Comparison of ENCODE assay signal across 30 cellular contexts in the genomic region with DNA sequence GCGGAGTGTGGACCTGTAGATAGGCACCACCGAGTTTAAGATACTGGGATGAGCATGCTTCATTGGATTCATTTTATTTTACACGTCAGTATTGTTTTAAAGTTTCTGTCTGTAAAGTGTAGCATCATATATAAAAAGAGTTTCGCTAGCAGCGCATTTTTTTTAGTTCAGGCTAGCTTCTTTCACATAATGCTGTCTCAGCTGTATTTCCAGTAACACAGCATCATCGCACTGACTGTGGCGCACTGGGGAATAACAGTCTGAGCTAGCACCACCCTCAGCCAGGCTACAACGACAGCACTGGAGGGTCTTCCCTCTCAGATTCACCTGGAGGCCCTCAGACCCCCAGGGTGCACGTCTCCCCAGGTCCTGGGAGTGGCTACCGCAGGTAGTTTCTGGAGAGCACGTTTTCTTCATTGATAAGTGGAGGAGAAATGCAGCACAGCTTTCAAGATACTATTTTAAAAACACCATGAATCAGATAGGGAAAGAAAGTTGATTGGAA. TPM values are rescaled to one million over a fixed set of nuclear protein-coding genes. Genes with fewer than 3 reads are reported as not detected.
DNase-seq lines count a peak whose midpoint lies in the region; ATAC-seq, FAIRE-seq and TF ChIP-seq lines count a peak whose summit lies in the region.
"Had no signal": no experiment of that assay in that cellular context is flagged by ENCODE, and none has a peak within 500 bp of the region (broad histone marks: within the 10 kb centered on the region; RNA-seq: fewer than 3 reads in every experiment).

No MANE protein-coding gene starts in this region.

- in situ Hi-C loops in mammary epithelial cell (cut with MboI; ENCODE audit: low sequenced_read_pairs in 2 of 2) = no loop called here

- no peak overlapping the region for H3K27ac Mint-ChIP-seq in HFFc6
- H3K27ac Mint-ChIP-seq: activated naive CD8-positive, alpha-beta T cell treated with anti-CD3 and anti-CD28 coated beads, Interleukin-2, amount 50 U/mL, for 24 hours; immature natural killer cell; progenitor cell of endocrine pancreas; stimulated activated naive B cell treated with anti-CD40 and anti-IgM and Interleukin-4, amounts not matched to agents 10 μg/mL and 1 μg/mL and 100 μg/mL, for 72 hours; T-helper 17 cell had no signal

- H3K36me3 ChIP-seq in breast epithelium (no peaks in the 10 kb centered on the region), mammary epithelial cell (ENCODE audit: insufficient read depth, low read length) (peaks cover 4% of the 10 kb centered on the region), skeletal muscle tissue (ENCODE audit: control insufficient read depth in 3 of 3, insufficient read depth in 3 of 3, low read length in 3 of 3) (peaks cover 51 to 69% (median 60%) of the 10 kb centered on the region in 3 donors)
- H3K36me3 ChIP-seq: left lung had no signal

- no peaks in the 10 kb centered on the region; the same call in 1 of the 2 replicates for H3K27me3 Mint-ChIP-seq in HFFc6 (ENCODE audit: insufficient read depth)
- H3K27me3 Mint-ChIP-seq: activated naive CD8-positive, alpha-beta T cell treated with anti-CD3 and anti-CD28 coated beads, Interleukin-2, amount 50 U/mL, for 24 hours; central memory CD8-positive, alpha-beta T cell; naive thymus-derived CD4-positive, alpha-beta T cell; progenitor cell of endocrine pancreas; stimulated activated naive B cell treated with anti-CD40 and anti-IgM and Interleukin-4, amounts not matched to agents 10 μg/mL and 1 μg/mL and 100 μg/mL, for 72 hours had no signal

- peaks cover 19% of the 10 kb centered on the region for H3K36me3 Mint-ChIP-seq in HFFc6 (ENCODE audit: low read depth)
- H3K36me3 Mint-ChIP-seq: immature natural killer cell; naive thymus-derived CD4-positive, alpha-beta T cell; stimulated activated naive B cell treated with anti-CD40 and anti-IgM and Interleukin-4, amounts not matched to agents 10 μg/mL and 1 μg/mL and 100 μg/mL, for 72 hours had no signal

- no peak for FAIRE-seq in HTR-8/SVneo (lab: Jason Lieb, UNC)
- FAIRE-seq: TTC549 had no signal

- TF ChIP-seq CTCF in breast epithelium (IDR thresholded peaks at IDR 0.05) (no peak), mammary epithelial cell (conservative IDR thresholded peaks at IDR 0.05 in 1 of 2, IDR thresholded peaks at IDR 0.05 in 1 of 2; ENCODE audit: extremely low read depth in 1 of 2, insufficient read depth in 1 of 2, low read depth in 1 of 2, low read length in 2 of 2) (no peak), VCaP (conservative IDR thresholded peaks at IDR 0.05) (no peak), HFFc6 (IDR thresholded peaks at IDR 0.05) (no peak)

- 75% methylated on average over 11 of the region's 11 CpGs for WGBS in mammary epithelial cell (ENCODE audit: low coverage, missing lambda C conversion rate)

- H3K27ac ChIP-seq in breast epithelium (peak overlapping the region; percentile 2 to 53), mammary epithelial cell (ENCODE audit: insufficient read depth, low read depth, low read length) (no peak overlapping the region), VCaP (0 out of 2 replicates have a peak overlapping the region, but pooled peaks have one; percentile 12), skeletal muscle tissue (ENCODE audit: low read depth, low read length) (peak overlapping the region; percentile 61)
- H3K27ac ChIP-seq: 22Rv1, left lung, suprapubic skin, upper lobe of right lung had no signal

- intact Hi-C loops in breast epithelium (cut with DNase I; ENCODE audit: low total_unique reads) (no loop called here), mammary epithelial cell (cut with micrococcal nuclease) (no loop called here)

- no peak for ATAC-seq in left lobe of liver
- no peak for ATAC-seq in HG03342 (IDR thresholded peaks at IDR 0.05; ENCODE audit: unreplicated experiment)
- ATAC-seq: activated naive CD8-positive, alpha-beta T cell treated with anti-CD3 and anti-CD28 coated beads, Interleukin-2, amount 50 U/mL, for 24 hours; HCT116; left lung; naive thymus-derived CD4-positive, alpha-beta T cell; stimulated activated naive B cell treated with anti-CD40 and anti-IgM and Interleukin-4, amounts not matched to agents 10 μg/mL and 1 μg/mL and 100 μg/mL, for 72 hours; T-helper 17 cell; upper lobe of right lung had no signal

- H3K9me3 ChIP-seq in breast epithelium = no peaks in the 10 kb centered on the region
- no peaks in the 10 kb centered on the region for H3K9me3 ChIP-seq in mammary epithelial cell (replicated peaks; ENCODE audit: insufficient read depth, low read length)
- no peaks in the 10 kb centered on the region for H3K9me3 ChIP-seq in skeletal muscle tissue (ENCODE audit: control insufficient read depth in 3 of 3, low read length in 3 of 3)
- H3K9me3 ChIP-seq: left lung, suprapubic skin, upper lobe of right lung had no signal

- H3K4me3 ChIP-seq in breast epithelium = no peak overlapping the region
- no peak overlapping the region for H3K4me3 ChIP-seq in mammary epithelial cell (replicated peaks in 1 of 3; ENCODE audit: insufficient read depth in 1 of 3, low read depth in 2 of 3, low read length in 3 of 3)
- H3K4me3 ChIP-seq in skeletal muscle tissue (ENCODE audit: low read length in 3 of 3) = no peak overlapping the region
- H3K4me3 ChIP-seq: left lung, suprapubic skin, upper lobe of right lung had no signal

- DNase-seq in breast epithelium (ENCODE audit: low spot score in 2 of 2) (peak in 1 of 2 donors; percentile 18), mammary epithelial cell (no peak), left lobe of liver (ENCODE audit: low spot score) (peak; percentile 28), HTR-8/SVneo (ENCODE audit: insufficient read length, low spot score) (no peak), HFFc6 (no peak)
- DNase-seq: activated CD4-positive, alpha-beta T cell treated with anti-CD3 and anti-CD28 coated beads, Interleukin-2, amount 50 U/mL, for 48 hours; activated CD4-positive, CD25-positive, alpha-beta regulatory T cell treated with anti-CD3 and anti-CD28 coated beads, Interleukin-2, amount 50 U/mL, for 72 hours; activated gamma-delta T cell treated with Interleukin-2 at 50 U/mL for 16 hours; activated naive CD8-positive, alpha-beta T cell treated with anti-CD3 and anti-CD28 coated beads, Interleukin-2, amount 50 U/mL, for 24 hours; activated T-cell treated with anti-CD3 and anti-CD28 coated beads, Interleukin-2, amount 50 U/mL, for 48 hours; COR-L47; immature natural killer cell; left lung; naive thymus-derived CD4-positive, alpha-beta T cell; NCI-H1105; NCI-H187; NCI-H2171; NCI-H510A; stimulated activated naive B cell treated with anti-CD40 and anti-IgM and Interleukin-4, amounts not matched to agents 10 μg/mL and 1 μg/mL and 100 μg/mL, for 72 hours; T-helper 17 cell; upper lobe of right lung had no signal

- no peaks in the 10 kb centered on the region for H3K9me3 Mint-ChIP-seq in HFFc6
- H3K9me3 Mint-ChIP-seq: activated naive CD8-positive, alpha-beta T cell treated with anti-CD3 and anti-CD28 coated beads, Interleukin-2, amount 50 U/mL, for 24 hours; central memory CD8-positive, alpha-beta T cell; immature natural killer cell; naive thymus-derived CD4-positive, alpha-beta T cell; stimulated activated naive B cell treated with anti-CD40 and anti-IgM and Interleukin-4, amounts not matched to agents 10 μg/mL and 1 μg/mL and 100 μg/mL, for 72 hours had no signal

- dilution Hi-C loops in mammary epithelial cell (cut with HindIII; ENCODE audit: low sequenced_read_pairs) = no loop called here

- H3K27me3 ChIP-seq in breast epithelium (no peaks in the 10 kb centered on the region), mammary epithelial cell (ENCODE audit: insufficient read depth, low read length) (no peaks in the 10 kb centered on the region), skeletal muscle tissue (ENCODE audit: control insufficient read depth in 3 of 3, insufficient read depth in 3 of 3, low read length in 3 of 3) (no peaks in the 10 kb centered on the region)
- H3K27me3 ChIP-seq: left lung, suprapubic skin, upper lobe of right lung had no signal

- TF ChIP-seq POLR2A in breast epithelium (IDR thresholded peaks at IDR 0.05) = no peak

- no peaks in the 10 kb centered on the region for H4K20me1 ChIP-seq in mammary epithelial cell (ENCODE audit: insufficient read depth, low read length)

- H3K4me1 Mint-ChIP-seq in HFFc6 (ENCODE audit: low read depth) = peaks cover 16% of the 10 kb centered on the region
- H3K4me1 Mint-ChIP-seq: immature natural killer cell; naive thymus-derived CD4-positive, alpha-beta T cell had no signal

- no peak overlapping the region for H3K4me2 ChIP-seq in mammary epithelial cell (ENCODE audit: insufficient read depth, low read depth, low read length)

- no peaks in the 10 kb centered on the region for H3K79me2 ChIP-seq in mammary epithelial cell (ENCODE audit: insufficient read depth, low read length)

- no peak overlapping the region for H3K4me3 Mint-ChIP-seq in HFFc6
- H3K4me3 Mint-ChIP-seq: activated naive CD8-positive, alpha-beta T cell treated with anti-CD3 and anti-CD28 coated beads, Interleukin-2, amount 50 U/mL, for 24 hours; central memory CD8-positive, alpha-beta T cell; immature natural killer cell; naive thymus-derived CD4-positive, alpha-beta T cell; stimulated activated naive B cell treated with anti-CD40 and anti-IgM and Interleukin-4, amounts not matched to agents 10 μg/mL and 1 μg/mL and 100 μg/mL, for 72 hours; T-helper 17 cell had no signal

- H3K9ac ChIP-seq in mammary epithelial cell (ENCODE audit: insufficient read depth, low read length) (no peak overlapping the region), skeletal muscle tissue (ENCODE audit: low read depth in 1 of 3, low read length in 3 of 3) (peak overlapping the region in 1 of 3 donors; percentile 69)

- BruUV-seq in mammary epithelial cell (replicated peaks; lab: Mats Ljungman, UMichigan) = no TSS peak

- H2AFZ ChIP-seq in mammary epithelial cell (ENCODE audit: low read depth, low read length) = no peak overlapping the region

- H3K4me1 ChIP-seq in breast epithelium (no peaks in the 10 kb centered on the region), mammary epithelial cell (ENCODE audit: insufficient read depth, low read length) (no peaks in the 10 kb centered on the region), skeletal muscle tissue (ENCODE audit: control insufficient read depth in 3 of 3, insufficient read depth in 3 of 3, low read length in 3 of 3) (peaks cover 22 to 80% (median 53%) of the 10 kb centered on the region in 3 donors)
- H3K4me1 ChIP-seq: left lung, suprapubic skin, upper lobe of right lung had no signal

- CTCF ChIA-PET in mammary epithelial cell (lab: Charles Lee; ENCODE audit: low non-redundant PET) = no interaction called here

RNA-seq across cellular contexts. Expression of a gene that starts 29.5 kb away (rescaled TPM):
- total RNA-seq in breast epithelium (100 to 1,000 TPM in 2 of 3 donors, 10 to 100 TPM in 1; 32.0 to 319 (median 115) TPM), mammary epithelial cell (1 to 10 TPM in 1 of 2 donors, under 1 TPM in 1; 0.82 to 4.3 TPM), left lobe of liver (3.8 TPM), skeletal muscle tissue (53.2 TPM)
- 0.31 TPM for polyA plus RNA-seq in mammary epithelial cell
- polyA minus RNA-seq in mammary epithelial cell = 4.4 TPM
- total RNA-seq in HFFc6 (2021; fragmentation: NEBNext Ultra II Directional; extraction: Animal tissue kit (Norgen Biotek cat#: 25700)) = 1 to 10 TPM; 4.6 to 7.6 (median 7.4) TPM
- polyA plus RNA-seq: immature natural killer cell had no signal
